Comparison of ENCODE assay signal across 10 cellular contexts in genomic region chr17:17675925-17676534, GRCh38. TPM values are rescaled to one million over a fixed set of nuclear protein-coding genes. Genes with fewer than 3 reads are reported as not detected.
DNase-seq lines count a peak whose midpoint lies in the region; ATAC-seq, FAIRE-seq and TF ChIP-seq lines count a peak whose summit lies in the region.
"Had no signal": no experiment of that assay in that cellular context is flagged by ENCODE, and none has a peak within 500 bp of the region (broad histone marks: within the 10 kb centered on the region; RNA-seq: fewer than 3 reads in every experiment).

No MANE protein-coding gene starts in this region.

- no peak for TF ChIP-seq POLR2A in breast epithelium (IDR thresholded peaks at IDR 0.05)

- intact Hi-C loops in breast epithelium (cut with DNase I; ENCODE audit: low total_unique reads), result no loop called here
- intact Hi-C loops in pancreas (cut with DNase I), result loop anchor here in 1 of 3 donors (10.0 kb wide), 3 partner anchors 119 to 359 kb away; partner anchors contain the start of genes ATPAF2 and GID4
- intact Hi-C loops in head of caudate nucleus (cut with DNase I), result no loop called here

- no peak for FAIRE-seq in pancreas (lab: Jason Lieb, UNC)
- FAIRE-seq: endometrium had no signal

- peaks cover 0 to 5% of the 10 kb centered on the region in 2 donors for H3K4me1 ChIP-seq in breast epithelium
- no peaks in the 10 kb centered on the region for H3K4me1 ChIP-seq in pancreas

- WGBS in pancreas, 2 donors, result 66 to 77% methylated on average over 11 of the region's 11 CpGs

- H3K36me3 ChIP-seq in breast epithelium, result no peaks in the 10 kb centered on the region
- H3K36me3 ChIP-seq in pancreas, result no peaks in the 10 kb centered on the region

- ATAC-seq in pancreas, result peak; percentile 13 to 56 (median 38)
- no peak for ATAC-seq in GM21528 (IDR thresholded peaks at IDR 0.05; ENCODE audit: low FRiP score, unreplicated experiment)

- no peak for TF ChIP-seq CTCF in breast epithelium (IDR thresholded peaks at IDR 0.05)
- TF ChIP-seq CTCF in pancreas (IDR thresholded peaks at IDR 0.05), result no peak

- H3K27ac ChIP-seq in breast epithelium (peak overlapping the region; percentile 53 to 58), pancreas (no peak overlapping the region)

- no peaks in the 10 kb centered on the region for H3K27me3 ChIP-seq in breast epithelium
- no peaks in the 10 kb centered on the region for H3K27me3 ChIP-seq in pancreas

- DNase-seq in NCI-H82 (lab: John Stamatoyannopoulos, UW) (peak; percentile 44), NCI-H82 treated with DMSO at 0.1 percent for 48 hours (lab: John Stamatoyannopoulos, UW; ENCODE audit: unreplicated experiment) (no peak), NCI-H2029 (lab: John Stamatoyannopoulos, UW) (peak; percentile 41), breast epithelium (ENCODE audit: low spot score in 2 of 2) (peak in 1 of 2 donors; percentile 79), pancreas (no peak), head of caudate nucleus (no peak), globus pallidus (ENCODE audit: low spot score) (no peak)
- DNase-seq: activated CD8-positive, alpha-beta memory T cell treated with anti-CD3 and anti-CD28 coated beads for 24 hours had no signal

- H3K9me3 ChIP-seq in breast epithelium (no peaks in the 10 kb centered on the region), pancreas (no peaks in the 10 kb centered on the region)

- H3K4me3 ChIP-seq in breast epithelium, result no peak overlapping the region
- H3K4me3 ChIP-seq in pancreas, result no peak overlapping the region

RNA-seq across cellular contexts. Expression of gene RAI1, which starts 5.2 kb away (rescaled TPM):
- 10 to 100 TPM in 2 of 3 donors, 1 to 10 TPM in 1; 5.6 to 25.6 (median 20.6) TPM for total RNA-seq in breast epithelium
- 10 to 100 TPM; 12.1 to 21.6 (median 13.5) TPM for total RNA-seq in pancreas
- 10 to 100 TPM; 21.1 to 23.9 TPM for polyA plus RNA-seq in pancreas

Comparison
In these comparisons a context has a peak if more than half of its experiments do, and no peak if none do; other contexts are left out.
1. DNase-seq: peak in NCI-H82 (single experiment) and NCI-H2029 (single experiment); none in NCI-H82 treated with DMSO at 0.1 percent for 48 hours (single experiment), pancreas (0 of 6), head of caudate nucleus (0 of 42) and globus pallidus (single experiment).
2. H3K27ac ChIP-seq: peak in breast epithelium (2 of 2); none in pancreas (0 of 4).